In the genomic region with DNA sequence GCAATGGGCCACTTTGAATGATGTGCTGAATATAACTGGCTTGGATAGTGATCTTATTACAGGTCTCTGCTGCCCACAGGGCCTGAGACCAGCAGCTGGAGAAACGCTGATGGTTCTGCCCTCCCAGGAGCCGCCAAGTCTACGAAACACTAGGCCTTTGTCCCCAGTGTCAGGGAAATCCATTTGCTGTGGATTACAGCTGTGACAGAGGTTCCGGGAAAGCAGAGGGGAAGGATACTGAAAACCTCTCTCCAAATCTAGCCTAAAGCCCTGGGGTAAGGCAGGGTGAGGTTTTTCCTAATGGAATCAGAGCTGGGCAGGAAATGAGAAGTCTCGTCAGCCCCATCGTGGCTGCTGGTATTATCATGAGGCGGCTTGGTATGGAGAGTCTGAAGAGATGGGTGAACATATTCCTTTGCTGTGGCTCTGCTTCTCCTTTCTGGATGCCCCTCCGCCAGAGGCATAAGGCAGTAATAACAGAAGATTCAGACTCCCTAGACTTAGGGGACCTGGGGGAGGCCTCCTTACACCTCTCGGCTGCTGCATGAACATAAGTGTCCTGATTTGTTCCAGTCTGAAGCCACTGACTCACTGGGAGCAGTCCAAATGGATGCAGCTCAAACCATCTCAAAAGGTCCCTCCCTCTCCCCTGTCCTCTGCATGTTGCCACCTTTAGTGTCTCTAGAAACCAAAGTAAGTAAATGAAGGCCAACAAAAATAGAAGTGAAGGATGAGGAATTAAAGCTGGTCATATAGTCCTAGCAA, we compare ENCODE assay signal across 11 cellular contexts. TPM values are rescaled to one million over a fixed set of nuclear protein-coding genes. Genes with fewer than 3 reads are reported as not detected.
DNase-seq lines count a peak whose midpoint lies in the region; ATAC-seq and TF ChIP-seq lines count a peak whose summit lies in the region.
"Had no signal": no experiment of that assay in that cellular context is flagged by ENCODE, and none has a peak within 500 bp of the region (broad histone marks: within the 10 kb centered on the region; RNA-seq: fewer than 3 reads in every experiment).

No MANE protein-coding gene starts in this region.

- intact Hi-C loops in Right ventricle myocardium inferior (cut with DNase I): no loop called here
- intact Hi-C loops in cardiac septum (cut with DNase I): loop anchor here (5.0 kb wide), 1 partner anchor 44 kb away; no protein-coding TSS in a partner anchor

- no peaks in the 10 kb centered on the region for H3K27me3 ChIP-seq in gastroesophageal sphincter
- H3K27me3 ChIP-seq in mesendoderm (ENCODE audit: insufficient read depth, low read length, poor library complexity): no peaks in the 10 kb centered on the region
- H3K27me3 ChIP-seq: ascending aorta, uterus had no signal

- H3K36me3 Mint-ChIP-seq in neural crest cell (ENCODE audit: low read depth): peaks cover 2% of the 10 kb centered on the region

- no peaks in the 10 kb centered on the region for H3K36me3 ChIP-seq in gastroesophageal sphincter
- no peaks in the 10 kb centered on the region for H3K36me3 ChIP-seq in mesendoderm (ENCODE audit: control insufficient read depth, insufficient read depth, low read length)
- H3K36me3 ChIP-seq: ascending aorta, uterus had no signal

- H3K27me3 Mint-ChIP-seq in neural crest cell (ENCODE audit: low read depth): peaks cover 4% of the 10 kb centered on the region

- no peak for TF ChIP-seq POLR2A in gastroesophageal sphincter (IDR thresholded peaks at IDR 0.05)

- H3K4ac ChIP-seq in mesendoderm (ENCODE audit: low read depth, low read length): no peak overlapping the region

- H3K23ac ChIP-seq in mesendoderm (ENCODE audit: low read length): no peak overlapping the region

- H3K9me3 Mint-ChIP-seq in neural crest cell: no peaks in the 10 kb centered on the region

- no peaks in the 10 kb centered on the region for H3K79me2 ChIP-seq in mesendoderm (ENCODE audit: control insufficient read depth, insufficient read depth, low read length)

- peak; percentile 74 for ATAC-seq in Right ventricle myocardium inferior
- ATAC-seq in gastroesophageal sphincter: no peak
- no peak for ATAC-seq in HG02840 (IDR thresholded peaks at IDR 0.05; ENCODE audit: low FRiP score, unreplicated experiment)
- no peak for ATAC-seq in GM21619 (IDR thresholded peaks at IDR 0.05; ENCODE audit: unreplicated experiment)
- ATAC-seq in HG03280 (IDR thresholded peaks at IDR 0.05; ENCODE audit: unreplicated experiment): no peak

- 80 to 83% methylated on average over 2 to 6 of the region's 9 CpGs for WGBS in gastroesophageal sphincter (ENCODE audit: low coverage in 1 of 2), 2 donors
- no CpG with 5 or more reads among the region's 9 CpGs for WGBS in mesendoderm (ENCODE audit: extremely low coverage, insufficient coverage, low lambda C conversion rate)

- H3K27ac ChIP-seq in gastroesophageal sphincter: peak overlapping the region in 3 of 4 donors; percentile 17 to 52 (median 40)
- no peak overlapping the region for H3K27ac ChIP-seq in mesendoderm (ENCODE audit: low read depth, low read length)
- H3K27ac ChIP-seq: ascending aorta, RWPE1, uterus had no signal

- H2BK120ac ChIP-seq in mesendoderm (ENCODE audit: low read depth, low read length): no peak overlapping the region

- H3K4me1 ChIP-seq in gastroesophageal sphincter: peaks cover 4 to 37% (median 5%) of the 10 kb centered on the region in 3 donors
- no peaks in the 10 kb centered on the region for H3K4me1 ChIP-seq in mesendoderm (ENCODE audit: control insufficient read depth, low read depth, low read length)
- H3K4me1 ChIP-seq: uterus had no signal

- H2BK15ac ChIP-seq in mesendoderm (replicated peaks; ENCODE audit: low read depth): no peak overlapping the region

- TF ChIP-seq EP300 in gastroesophageal sphincter (IDR thresholded peaks at IDR 0.05): no peak

- H3K4me1 Mint-ChIP-seq in neural crest cell: peaks cover 30% of the 10 kb centered on the region

- no peak overlapping the region for H3K4me3 Mint-ChIP-seq in neural crest cell

- no peak overlapping the region for H2BK5ac ChIP-seq in mesendoderm (ENCODE audit: low read length)

- H3K9me3 ChIP-seq in gastroesophageal sphincter: no peaks in the 10 kb centered on the region
- H3K9me3 ChIP-seq: ascending aorta, uterus had no signal

- no peak overlapping the region for H3K4me3 ChIP-seq in gastroesophageal sphincter
- H3K4me3 ChIP-seq in mesendoderm (ENCODE audit: low read length): no peak overlapping the region
- H3K4me3 ChIP-seq: ascending aorta, uterus had no signal

- no peak overlapping the region for H3K9ac ChIP-seq in mesendoderm (ENCODE audit: low read length)

- H3K4me2 ChIP-seq in mesendoderm (ENCODE audit: low read length): no peak overlapping the region

- no peak overlapping the region for H4K5ac ChIP-seq in mesendoderm (ENCODE audit: low read length)

- H3K18ac ChIP-seq in mesendoderm (ENCODE audit: low read length): no peak overlapping the region

- peak overlapping the region; percentile 40 for H3K27ac Mint-ChIP-seq in neural crest cell (ENCODE audit: unreplicated experiment)

- H4K8ac ChIP-seq in mesendoderm (ENCODE audit: low read depth, low read length): no peak overlapping the region

- TF ChIP-seq CTCF in gastroesophageal sphincter (IDR thresholded peaks at IDR 0.05): no peak
- no peak for TF ChIP-seq CTCF in neural crest cell (conservative IDR thresholded peaks at IDR 0.05)

- H3K56ac ChIP-seq in mesendoderm (ENCODE audit: low read length): no peak overlapping the region

- H2AK5ac ChIP-seq in mesendoderm (ENCODE audit: low read length): no peak overlapping the region

- no peak for DNase-seq in Right ventricle myocardium inferior (ENCODE audit: missing footprints)
- no peak for DNase-seq in cardiac septum (ENCODE audit: low spot score)
- no peak for DNase-seq in neural crest cell (ENCODE audit: low read depth, low spot score)
- no peak for DNase-seq in mesendoderm
- DNase-seq: uterus had no signal

- no peaks in the 10 kb centered on the region for H3K79me1 ChIP-seq in mesendoderm (ENCODE audit: low read length)

RNA-seq across cellular contexts. Expression of a gene that starts 48.1 kb away (rescaled TPM):
- 102 TPM for total RNA-seq in Right ventricle myocardium inferior
- total RNA-seq in cardiac septum: 101 TPM
- total RNA-seq in gastroesophageal sphincter: 100 to 1,000 TPM in 3 of 4 donors, 10 to 100 TPM in 1; 99.8 to 223 (median 181) TPM
- 155 TPM in 2 replicates for total RNA-seq in neural crest cell
- polyA plus RNA-seq in mesendoderm (2013, experiment 1 of 2): 4.1 TPM
- polyA plus RNA-seq in mesendoderm (2013, experiment 2 of 2): 4.4 TPM
